ENCODE assay signal across 8 cellular contexts in the genomic region with DNA sequence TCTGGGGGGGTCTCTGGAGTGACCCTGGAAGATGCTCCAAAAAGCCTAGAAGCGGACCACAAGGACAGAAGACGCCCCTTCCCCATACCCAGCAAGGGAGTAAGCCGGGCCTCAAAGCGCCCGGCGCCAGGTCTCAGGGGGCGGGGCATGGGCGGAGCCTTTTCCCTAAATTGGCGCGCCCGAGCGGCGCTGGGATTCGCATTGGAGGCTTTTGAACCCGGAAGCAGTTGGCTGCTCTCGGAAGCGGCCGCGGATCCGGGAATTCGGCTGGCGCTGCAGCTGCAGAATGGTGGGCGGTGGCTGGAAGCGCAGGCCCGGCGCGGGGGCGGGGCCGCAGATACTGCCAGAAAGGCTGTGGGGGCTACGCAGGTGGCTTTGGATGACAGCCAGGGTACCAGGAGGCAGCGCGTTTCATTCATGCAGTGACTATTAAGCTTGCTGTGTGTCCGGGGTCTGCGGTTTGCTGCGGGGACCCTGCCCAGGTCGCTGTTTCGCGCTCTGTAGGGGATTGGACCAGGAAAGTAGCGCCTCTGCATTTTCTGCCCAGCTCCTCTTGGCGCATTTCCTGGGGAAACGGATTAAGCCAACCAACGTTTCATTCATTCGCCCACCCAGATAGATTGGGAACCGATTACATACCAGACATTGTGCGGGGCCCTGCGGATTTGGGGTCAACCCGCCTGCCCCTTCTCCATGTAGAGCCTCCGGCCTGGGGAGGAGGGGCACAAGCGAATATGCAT.
DNase-seq lines count a peak whose midpoint lies in the region; ATAC-seq and TF ChIP-seq lines count a peak whose summit lies in the region.

No MANE protein-coding gene starts in this region.

- DNase-seq in NCI-H460 (ENCODE audit: extremely low read depth, low read depth) (peak; percentile 2), epithelial cell of esophagus (ENCODE audit: low read depth) (peak; percentile 65), mesenteric fat pad (ENCODE audit: low spot score) (peak; percentile 94), NCI-H187 (lab: John Stamatoyannopoulos, UW) (no peak)
- DNase-seq in activated CD8-positive, alpha-beta memory T cell treated with anti-CD3 and anti-CD28 coated beads, Interleukin-2, amount 50 U/mL, for 4 hours: peak; percentile 23
- DNase-seq in stimulated activated CD4-positive, alpha-beta T cell treated with anti-CD3 and anti-CD28 coated beads, TNF-alpha, amount 100 ng/mL, for 1 hour (ENCODE audit: low read depth in 3 of 3, low spot score in 1 of 3): peak in 2 of 3 donors; percentile 3 to 28

- H3K4me3 ChIP-seq in epithelial cell of esophagus (ENCODE audit: low read length): peak overlapping the region; percentile 74

- no peak for TF ChIP-seq CTCF in epithelial cell of esophagus (IDR thresholded peaks at IDR 0.05; ENCODE audit: insufficient read depth, low read depth, low read length, missing control alignments)

- ATAC-seq in GM19395 (IDR thresholded peaks at IDR 0.05; ENCODE audit: unreplicated experiment) (peak; percentile 68), HG03521 (IDR thresholded peaks at IDR 0.05; ENCODE audit: unreplicated experiment) (no peak)

Comparison
In these comparisons a context has a peak if more than half of its experiments do, and no peak if none do; other contexts are left out.
1. DNase-seq: peak in NCI-H460 (single experiment), activated CD8-positive, alpha-beta memory T cell treated with anti-CD3 and anti-CD28 coated beads, Interleukin-2, amount 50 U/mL, for 4 hours (single experiment), epithelial cell of esophagus (single experiment), mesenteric fat pad (single experiment) and stimulated activated CD4-positive, alpha-beta T cell treated with anti-CD3 and anti-CD28 coated beads, TNF-alpha, amount 100 ng/mL, for 1 hour (2 of 3); none in NCI-H187 (0 of 2).